In the genomic region with DNA sequence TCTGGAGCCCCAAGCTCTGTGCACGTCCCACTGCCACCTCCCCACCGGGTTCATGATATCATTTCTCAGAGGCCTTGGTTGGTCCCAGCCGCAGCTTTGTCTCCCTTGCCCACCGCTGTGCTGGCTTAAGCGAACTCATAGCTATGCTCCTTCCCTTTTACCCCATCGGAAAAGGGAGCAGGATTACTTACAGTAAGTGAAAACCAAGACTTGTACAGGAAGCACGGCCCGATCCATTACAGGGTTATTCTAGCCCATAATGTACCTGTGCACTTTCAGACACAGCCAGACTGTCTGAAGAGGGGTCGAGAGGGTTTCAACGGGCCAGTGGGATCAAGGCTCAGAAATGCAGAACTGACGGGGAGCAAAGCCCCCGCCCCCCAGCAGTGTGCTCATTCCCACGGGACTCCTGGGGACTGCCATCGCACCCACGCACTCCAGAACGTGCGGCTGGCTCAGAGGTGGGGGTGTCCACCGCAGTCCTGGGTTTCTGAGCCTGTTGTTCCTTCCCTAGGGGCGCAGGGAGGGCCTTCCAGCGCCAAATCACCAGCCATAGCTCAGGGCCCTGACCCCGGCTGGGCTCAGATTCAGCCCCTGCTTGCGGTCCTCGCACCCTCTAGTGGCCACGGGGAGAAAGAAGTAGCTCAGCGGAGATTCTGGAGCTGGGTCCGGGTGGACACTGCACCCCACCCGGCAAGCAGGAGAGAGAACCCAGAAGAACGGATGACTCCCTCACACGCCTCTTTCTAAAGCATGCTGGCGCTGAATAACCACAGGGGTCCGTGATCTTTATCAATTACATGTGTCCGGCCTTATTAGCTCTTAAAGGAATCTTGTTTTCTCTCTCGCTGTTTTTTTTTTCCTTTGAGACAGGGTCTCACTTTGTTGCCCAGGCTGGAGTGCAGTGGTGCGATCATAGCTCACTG, we compare ENCODE assay signal across 8 cellular contexts. TPM values are rescaled to one million over a fixed set of nuclear protein-coding genes. Genes with fewer than 3 reads are reported as not detected.
A peak's percentile ranks its signal among the peaks of the same experiment; 100 is the strongest.
DNase-seq lines count a peak whose midpoint lies in the region; ATAC-seq and TF ChIP-seq lines count a peak whose summit lies in the region.

No MANE protein-coding gene starts in this region.

- no peak overlapping the region for H3K27ac ChIP-seq in right atrium auricular region

- peak; percentile 90 for ATAC-seq in GM21528 (IDR thresholded peaks at IDR 0.05; ENCODE audit: low FRiP score, unreplicated experiment)
- peak; percentile 91 for ATAC-seq in sciatic nerve

- H3K36me3 ChIP-seq in right atrium auricular region = no peaks in the 10 kb centered on the region

- intact Hi-C loops in sciatic nerve (cut with DNase I) = no loop called here

- H3K27me3 ChIP-seq in right atrium auricular region = no peaks in the 10 kb centered on the region

- peak; percentile 64 for DNase-seq in DMS114 treated with DMSO at 0.1 percent for 48 hours (lab: John Stamatoyannopoulos, UW; ENCODE audit: unreplicated experiment)
- peak; percentile 13 to 39 for DNase-seq in Kasumi-1 (lab: John Stamatoyannopoulos, UW)
- DNase-seq in T follicular helper cell (ENCODE audit: low read depth) = peak; percentile 36
- DNase-seq in amniotic epithelial cell (ENCODE audit: low read depth) = peak; percentile 46
- peak; percentile 63 for DNase-seq in right atrium auricular region (ENCODE audit: low spot score)
- peak; percentile 85 for DNase-seq in sciatic nerve (ENCODE audit: low spot score)
- no peak for DNase-seq in NCI-H1048 (lab: John Stamatoyannopoulos, UW)

- H3K4me3 ChIP-seq in right atrium auricular region = peak overlapping the region; percentile 18 to 35

- TF ChIP-seq CTCF in right atrium auricular region (IDR thresholded peaks at IDR 0.05) = peak; percentile 69 to 89

- H3K9me3 ChIP-seq in right atrium auricular region = no peaks in the 10 kb centered on the region

- peaks cover 0 to 10% of the 10 kb centered on the region in 2 donors for H3K4me1 ChIP-seq in right atrium auricular region

RNA-seq across cellular contexts. Expression of a gene that starts 44.9 kb away (rescaled TPM):
- total RNA-seq in right atrium auricular region (10 to 100 TPM; 42.2 to 57.4 TPM), sciatic nerve (113 TPM)
